Comparison of ENCODE assay signal across 1 cellular context in the genomic region with DNA sequence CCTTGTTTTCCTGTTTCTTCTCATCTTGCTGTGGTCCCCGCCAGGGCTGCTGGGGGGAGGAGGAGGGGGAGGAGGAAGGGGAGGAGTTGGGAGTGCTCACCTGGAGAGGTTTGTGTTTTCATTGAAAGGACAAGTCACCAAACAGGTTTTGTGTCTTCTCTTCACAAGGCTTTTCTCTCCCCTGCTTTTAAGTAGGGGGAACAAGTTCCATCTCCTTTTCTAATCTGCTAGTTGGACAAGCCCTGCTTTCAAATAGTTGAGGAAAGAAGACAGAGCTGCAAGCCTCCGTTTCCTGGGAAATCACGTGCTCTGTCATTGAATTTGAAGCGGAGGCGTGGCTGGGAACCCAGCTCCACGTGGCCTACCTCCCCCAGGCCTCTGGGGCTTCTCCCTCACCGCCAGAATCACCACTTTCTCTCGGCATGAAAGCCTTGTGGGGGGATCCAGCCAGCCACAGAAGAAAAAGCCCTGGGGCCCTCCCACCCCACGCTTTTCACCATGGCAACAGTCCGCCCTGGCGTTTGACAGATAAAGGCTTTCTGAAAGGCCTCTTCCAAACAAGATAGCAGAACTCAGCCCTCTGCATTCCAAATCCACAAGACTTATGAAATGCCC.
TF ChIP-seq lines count a peak whose summit lies in the region.

No MANE protein-coding gene starts in this region.

TF ChIP-seq in K562, 482 proteins besides CTCF, POLR2A, EP300 and RAD21 (continued from another document and continues in another):
- TF ChIP-seq, protein P1, sequence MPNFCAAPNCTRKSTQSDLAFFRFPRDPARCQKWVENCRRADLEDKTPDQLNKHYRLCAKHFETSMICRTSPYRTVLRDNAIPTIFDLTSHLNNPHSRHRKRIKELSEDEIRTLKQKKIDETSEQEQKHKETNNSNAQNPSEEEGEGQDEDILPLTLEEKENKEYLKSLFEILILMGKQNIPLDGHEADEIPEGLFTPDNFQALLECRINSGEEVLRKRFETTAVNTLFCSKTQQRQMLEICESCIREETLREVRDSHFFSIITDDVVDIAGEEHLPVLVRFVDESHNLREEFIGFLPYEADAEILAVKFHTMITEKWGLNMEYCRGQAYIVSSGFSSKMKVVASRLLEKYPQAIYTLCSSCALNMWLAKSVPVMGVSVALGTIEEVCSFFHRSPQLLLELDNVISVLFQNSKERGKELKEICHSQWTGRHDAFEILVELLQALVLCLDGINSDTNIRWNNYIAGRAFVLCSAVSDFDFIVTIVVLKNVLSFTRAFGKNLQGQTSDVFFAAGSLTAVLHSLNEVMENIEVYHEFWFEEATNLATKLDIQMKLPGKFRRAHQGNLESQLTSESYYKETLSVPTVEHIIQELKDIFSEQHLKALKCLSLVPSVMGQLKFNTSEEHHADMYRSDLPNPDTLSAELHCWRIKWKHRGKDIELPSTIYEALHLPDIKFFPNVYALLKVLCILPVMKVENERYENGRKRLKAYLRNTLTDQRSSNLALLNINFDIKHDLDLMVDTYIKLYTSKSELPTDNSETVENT (CRISPR knock-in tag; IDR thresholded peaks at IDR 0.05), result no peak
- TF ChIP-seq ZNF583 (CRISPR knock-in tag; IDR thresholded peaks at IDR 0.05) (no peak), ADNP (tag; IDR thresholded peaks at IDR 0.05) (no peak), EP400 (IDR thresholded peaks at IDR 0.05) (peak; percentile 77), RAD51 (IDR thresholded peaks at IDR 0.05; ENCODE audit: borderline replicate concordance, low read depth) (peak; percentile 90), SFPQ (IDR thresholded peaks at IDR 0.05; ENCODE audit: low read depth, low read length) (no peak), SMARCA4 (IDR thresholded peaks at IDR 0.05) (0 out of 2 replicates have a peak, but pooled peaks have one; percentile 11), NONO (IDR thresholded peaks at IDR 0.05; ENCODE audit: low read depth in 2 of 2, low read length in 1 of 2) (peak in 1 of 2 experiments; percentile 34; a peak in 1 of 4 replicates), ZNF408 (CRISPR knock-in tag; IDR thresholded peaks at IDR 0.05; ENCODE audit: low read depth) (no peak), ZNF644 (tag; IDR thresholded peaks at IDR 0.05; ENCODE audit: low read depth) (no peak), TBL1XR1 (IDR thresholded peaks at IDR 0.05; ENCODE audit: low read length in 2 of 2) (peak in 1 of 2 experiments; percentile 44; a peak in 1 of 4 replicates), MTA2 (IDR thresholded peaks at IDR 0.05; ENCODE audit: low read depth) (no peak), RHOXF2B (CRISPR knock-in tag; conservative IDR thresholded peaks at IDR 0.05) (no peak), ZFX (CRISPR knock-in tag; IDR thresholded peaks at IDR 0.05) (peak; percentile 56), ZKSCAN8 (CRISPR knock-in tag; IDR thresholded peaks at IDR 0.05) (no peak), LCOR (CRISPR knock-in tag; IDR thresholded peaks at IDR 0.05) (0 out of 2 replicates have a peak, but pooled peaks have one; percentile 44), ZNF830 (CRISPR knock-in tag; IDR thresholded peaks at IDR 0.05) (no peak), NCOR1 (IDR thresholded peaks at IDR 0.05) (peak; percentile 28; the same call in 1 of the 2 replicates), CXXC5 (CRISPR knock-in tag; IDR thresholded peaks at IDR 0.05) (peak; percentile 71), FOXJ3 (CRISPR knock-in tag; IDR thresholded peaks at IDR 0.05) (no peak), SMARCE1 (IDR thresholded peaks at IDR 0.05) (no peak), ELF4 (CRISPR knock-in tag; IDR thresholded peaks at IDR 0.05) (no peak), CCNT2 (IDR thresholded peaks at IDR 0.05; ENCODE audit: borderline replicate concordance, extremely low read depth, insufficient read length, low read depth, low read length) (no peak), KDM5B (IDR thresholded peaks at IDR 0.05; ENCODE audit: insufficient replicate concordance, low read depth, low read length) (no peak), RFX1 (IDR thresholded peaks at IDR 0.05) (peak; percentile 93), ELK1 (CRISPR knock-in tag; IDR thresholded peaks at IDR 0.05) (no peak), ZC3H8 (IDR thresholded peaks at IDR 0.05) (no peak), CBFA2T2 (conservative IDR thresholded peaks at IDR 0.05) (peak; percentile 62), HDAC8 (tag; IDR thresholded peaks at IDR 0.05) (no peak), NFIC (IDR thresholded peaks at IDR 0.05) (no peak), TAL1 (IDR thresholded peaks at IDR 0.05) (peak; percentile 31; the same call in 1 of the 2 replicates), VEZF1 (CRISPR knock-in tag; IDR thresholded peaks at IDR 0.05) (peak; percentile 66), GTF2E2 (tag; IDR thresholded peaks at IDR 0.05) (0 out of 2 replicates have a peak, but pooled peaks have one; percentile 32), ELF1 (tag; IDR thresholded peaks at IDR 0.05) (peak; percentile 62), ZC3H4 (CRISPR knock-in tag; IDR thresholded peaks at IDR 0.05; ENCODE audit: borderline replicate concordance) (no peak), SMAD1 (IDR thresholded peaks at IDR 0.05; ENCODE audit: low read depth, low read length, partially characterized antibody) (no peak)
- TF ChIP-seq, protein P2, sequence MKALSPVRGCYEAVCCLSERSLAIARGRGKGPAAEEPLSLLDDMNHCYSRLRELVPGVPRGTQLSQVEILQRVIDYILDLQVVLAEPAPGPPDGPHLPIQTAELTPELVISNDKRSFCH (CRISPR knock-in tag; IDR thresholded peaks at IDR 0.05), result no peak
- TF ChIP-seq, protein P2 (tag; IDR thresholded peaks at IDR 0.05), result no peak
- TF ChIP-seq, protein P3, sequence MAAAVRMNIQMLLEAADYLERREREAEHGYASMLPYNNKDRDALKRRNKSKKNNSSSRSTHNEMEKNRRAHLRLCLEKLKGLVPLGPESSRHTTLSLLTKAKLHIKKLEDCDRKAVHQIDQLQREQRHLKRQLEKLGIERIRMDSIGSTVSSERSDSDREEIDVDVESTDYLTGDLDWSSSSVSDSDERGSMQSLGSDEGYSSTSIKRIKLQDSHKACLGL (CRISPR knock-in tag; IDR thresholded peaks at IDR 0.05; ENCODE audit: borderline replicate concordance, poor library complexity, severe bottlenecking), result peak; percentile 81
- TF ChIP-seq, protein P4, sequence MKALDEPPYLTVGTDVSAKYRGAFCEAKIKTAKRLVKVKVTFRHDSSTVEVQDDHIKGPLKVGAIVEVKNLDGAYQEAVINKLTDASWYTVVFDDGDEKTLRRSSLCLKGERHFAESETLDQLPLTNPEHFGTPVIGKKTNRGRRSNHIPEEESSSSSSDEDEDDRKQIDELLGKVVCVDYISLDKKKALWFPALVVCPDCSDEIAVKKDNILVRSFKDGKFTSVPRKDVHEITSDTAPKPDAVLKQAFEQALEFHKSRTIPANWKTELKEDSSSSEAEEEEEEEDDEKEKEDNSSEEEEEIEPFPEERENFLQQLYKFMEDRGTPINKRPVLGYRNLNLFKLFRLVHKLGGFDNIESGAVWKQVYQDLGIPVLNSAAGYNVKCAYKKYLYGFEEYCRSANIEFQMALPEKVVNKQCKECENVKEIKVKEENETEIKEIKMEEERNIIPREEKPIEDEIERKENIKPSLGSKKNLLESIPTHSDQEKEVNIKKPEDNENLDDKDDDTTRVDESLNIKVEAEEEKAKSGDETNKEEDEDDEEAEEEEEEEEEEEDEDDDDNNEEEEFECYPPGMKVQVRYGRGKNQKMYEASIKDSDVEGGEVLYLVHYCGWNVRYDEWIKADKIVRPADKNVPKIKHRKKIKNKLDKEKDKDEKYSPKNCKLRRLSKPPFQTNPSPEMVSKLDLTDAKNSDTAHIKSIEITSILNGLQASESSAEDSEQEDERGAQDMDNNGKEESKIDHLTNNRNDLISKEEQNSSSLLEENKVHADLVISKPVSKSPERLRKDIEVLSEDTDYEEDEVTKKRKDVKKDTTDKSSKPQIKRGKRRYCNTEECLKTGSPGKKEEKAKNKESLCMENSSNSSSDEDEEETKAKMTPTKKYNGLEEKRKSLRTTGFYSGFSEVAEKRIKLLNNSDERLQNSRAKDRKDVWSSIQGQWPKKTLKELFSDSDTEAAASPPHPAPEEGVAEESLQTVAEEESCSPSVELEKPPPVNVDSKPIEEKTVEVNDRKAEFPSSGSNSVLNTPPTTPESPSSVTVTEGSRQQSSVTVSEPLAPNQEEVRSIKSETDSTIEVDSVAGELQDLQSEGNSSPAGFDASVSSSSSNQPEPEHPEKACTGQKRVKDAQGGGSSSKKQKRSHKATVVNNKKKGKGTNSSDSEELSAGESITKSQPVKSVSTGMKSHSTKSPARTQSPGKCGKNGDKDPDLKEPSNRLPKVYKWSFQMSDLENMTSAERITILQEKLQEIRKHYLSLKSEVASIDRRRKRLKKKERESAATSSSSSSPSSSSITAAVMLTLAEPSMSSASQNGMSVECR (CRISPR knock-in tag; IDR thresholded peaks at IDR 0.05), result peak; percentile 71
- TF ChIP-seq, protein P5, sequence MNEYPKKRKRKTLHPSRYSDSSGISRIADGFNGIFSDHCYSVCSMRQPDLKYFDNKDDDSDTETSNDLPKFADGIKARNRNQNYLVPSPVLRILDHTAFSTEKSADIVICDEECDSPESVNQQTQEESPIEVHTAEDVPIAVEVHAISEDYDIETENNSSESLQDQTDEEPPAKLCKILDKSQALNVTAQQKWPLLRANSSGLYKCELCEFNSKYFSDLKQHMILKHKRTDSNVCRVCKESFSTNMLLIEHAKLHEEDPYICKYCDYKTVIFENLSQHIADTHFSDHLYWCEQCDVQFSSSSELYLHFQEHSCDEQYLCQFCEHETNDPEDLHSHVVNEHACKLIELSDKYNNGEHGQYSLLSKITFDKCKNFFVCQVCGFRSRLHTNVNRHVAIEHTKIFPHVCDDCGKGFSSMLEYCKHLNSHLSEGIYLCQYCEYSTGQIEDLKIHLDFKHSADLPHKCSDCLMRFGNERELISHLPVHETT (CRISPR knock-in tag; conservative IDR thresholded peaks at IDR 0.05 in 1 of 2, IDR thresholded peaks at IDR 0.05 in 1 of 2), result no peak
- TF ChIP-seq, protein P6, sequence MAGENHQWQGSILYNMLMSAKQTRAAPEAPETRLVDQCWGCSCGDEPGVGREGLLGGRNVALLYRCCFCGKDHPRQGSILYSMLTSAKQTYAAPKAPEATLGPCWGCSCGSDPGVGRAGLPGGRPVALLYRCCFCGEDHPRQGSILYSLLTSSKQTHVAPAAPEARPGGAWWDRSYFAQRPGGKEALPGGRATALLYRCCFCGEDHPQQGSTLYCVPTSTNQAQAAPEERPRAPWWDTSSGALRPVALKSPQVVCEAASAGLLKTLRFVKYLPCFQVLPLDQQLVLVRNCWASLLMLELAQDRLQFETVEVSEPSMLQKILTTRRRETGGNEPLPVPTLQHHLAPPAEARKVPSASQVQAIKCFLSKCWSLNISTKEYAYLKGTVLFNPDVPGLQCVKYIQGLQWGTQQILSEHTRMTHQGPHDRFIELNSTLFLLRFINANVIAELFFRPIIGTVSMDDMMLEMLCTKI (IDR thresholded peaks at IDR 0.05; ENCODE audit: partially characterized antibody), result no peak
- TF ChIP-seq, protein P7, sequence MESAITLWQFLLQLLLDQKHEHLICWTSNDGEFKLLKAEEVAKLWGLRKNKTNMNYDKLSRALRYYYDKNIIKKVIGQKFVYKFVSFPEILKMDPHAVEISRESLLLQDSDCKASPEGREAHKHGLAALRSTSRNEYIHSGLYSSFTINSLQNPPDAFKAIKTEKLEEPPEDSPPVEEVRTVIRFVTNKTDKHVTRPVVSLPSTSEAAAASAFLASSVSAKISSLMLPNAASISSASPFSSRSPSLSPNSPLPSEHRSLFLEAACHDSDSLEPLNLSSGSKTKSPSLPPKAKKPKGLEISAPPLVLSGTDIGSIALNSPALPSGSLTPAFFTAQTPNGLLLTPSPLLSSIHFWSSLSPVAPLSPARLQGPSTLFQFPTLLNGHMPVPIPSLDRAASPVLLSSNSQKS (CRISPR knock-in tag; IDR thresholded peaks at IDR 0.05), result no peak
- TF ChIP-seq, protein P8, sequence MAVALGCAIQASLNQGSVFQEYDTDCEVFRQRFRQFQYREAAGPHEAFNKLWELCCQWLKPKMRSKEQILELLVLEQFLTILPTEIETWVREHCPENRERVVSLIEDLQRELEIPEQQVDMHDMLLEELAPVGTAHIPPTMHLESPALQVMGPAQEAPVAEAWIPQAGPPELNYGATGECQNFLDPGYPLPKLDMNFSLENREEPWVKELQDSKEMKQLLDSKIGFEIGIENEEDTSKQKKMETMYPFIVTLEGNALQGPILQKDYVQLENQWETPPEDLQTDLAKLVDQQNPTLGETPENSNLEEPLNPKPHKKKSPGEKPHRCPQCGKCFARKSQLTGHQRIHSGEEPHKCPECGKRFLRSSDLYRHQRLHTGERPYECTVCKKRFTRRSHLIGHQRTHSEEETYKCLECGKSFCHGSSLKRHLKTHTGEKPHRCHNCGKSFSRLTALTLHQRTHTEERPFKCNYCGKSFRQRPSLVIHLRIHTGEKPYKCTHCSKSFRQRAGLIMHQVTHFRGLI (CRISPR knock-in tag; IDR thresholded peaks at IDR 0.05), result no peak
